ENCODE assay signal across 9 cellular contexts in genomic region chr14:35336171-35337073, GRCh38. TPM values are rescaled to one million over a fixed set of nuclear protein-coding genes. Genes with fewer than 3 reads are reported as not detected.
DNase-seq lines count a peak whose midpoint lies in the region; ATAC-seq, FAIRE-seq and TF ChIP-seq lines count a peak whose summit lies in the region.
"Had no signal": no experiment of that assay in that cellular context is flagged by ENCODE, and none has a peak within 500 bp of the region (broad histone marks: within the 10 kb centered on the region; RNA-seq: fewer than 3 reads in every experiment).

No MANE protein-coding gene starts in this region.

- peak; percentile 24; the same call in 1 of the 2 replicates for TF ChIP-seq CTCF in RWPE1 (conservative IDR thresholded peaks at IDR 0.05; ENCODE audit: low read depth)
- no peak for TF ChIP-seq CTCF in fibroblast of villous mesenchyme (IDR thresholded peaks at IDR 0.05; ENCODE audit: insufficient read depth, low read depth, low read length)
- TF ChIP-seq CTCF in nephron (IDR thresholded peaks at IDR 0.05; ENCODE audit: unreplicated experiment in 3 of 3), result no peak

- POLR2A ChIA-PET in RWPE1 (lab: Yijun Ruan, JAX; ENCODE audit: low non-redundant PET), result interaction anchor here (1.4 kb wide), 1 partner anchor 67 kb away, joined by 3 read pairs; no protein-coding TSS in a partner anchor

- no peaks in the 10 kb centered on the region for H3K27me3 Mint-ChIP-seq in nephron (ENCODE audit: low read depth)
- H3K27me3 Mint-ChIP-seq: central memory CD8-positive, alpha-beta T cell had no signal

- peak overlapping the region; percentile 97 for H3K27ac ChIP-seq in RWPE1

- peak overlapping the region; percentile 97 to 99 (median 97) for H3K27ac Mint-ChIP-seq in nephron

- no peaks in the 10 kb centered on the region for H3K9me3 Mint-ChIP-seq in nephron
- H3K9me3 Mint-ChIP-seq: central memory CD8-positive, alpha-beta T cell had no signal

- no peak for FAIRE-seq in GM12892 (lab: Jason Lieb, UNC)

- no peak for TF ChIP-seq POLR2A in GM12892 (IDR thresholded peaks at IDR 0.05; ENCODE audit: low read depth, low read length)

- DNase-seq in DMS 273 (lab: John Stamatoyannopoulos, UW; ENCODE audit: unreplicated experiment) (peak; percentile 69), RWPE1 (ENCODE audit: low spot score) (peak; percentile 92), fibroblast of villous mesenchyme (ENCODE audit: low read depth) (peak; percentile 100), GM12892 (ENCODE audit: insufficient read length) (no peak), NCI-H146 treated with DMSO at 0.1 percent for 48 hours (lab: John Stamatoyannopoulos, UW; ENCODE audit: unreplicated experiment) (no peak)
- no peak for DNase-seq in activated CD4-positive, alpha-beta T cell treated with anti-CD3 and anti-CD28 coated beads for 4 hours

- no peak for ATAC-seq in HG03045 (IDR thresholded peaks at IDR 0.05; ENCODE audit: unreplicated experiment)

- CTCF ChIA-PET in RWPE1 (lab: Yijun Ruan, JAX), result interaction anchor here (0.5 to 0.8 kb wide), 3 partner anchors 19 to 334 kb away, joined by 3 to 7 read pairs (median 3); no protein-coding TSS in a partner anchor

- no peak overlapping the region for H3K4me3 ChIP-seq in fibroblast of villous mesenchyme (ENCODE audit: low read depth, low read length)

- peaks cover 46% of the 10 kb centered on the region for H3K4me1 Mint-ChIP-seq in nephron

- peak overlapping the region; percentile 14 to 72 (median 49) for H3K4me3 Mint-ChIP-seq in nephron
- H3K4me3 Mint-ChIP-seq: central memory CD8-positive, alpha-beta T cell had no signal

- no peaks in the 10 kb centered on the region for H3K36me3 Mint-ChIP-seq in nephron (ENCODE audit: low read depth)

RNA-seq across cellular contexts. Expression of gene PSMA6, which starts 44.2 kb away (rescaled TPM):
- 217 and 256 TPM in 2 replicates for total RNA-seq in fibroblast of villous mesenchyme
- 503 TPM for polyA plus RNA-seq in GM12892 (2012; ENCODE audit: missing spikeins)

Comparison
In these comparisons a context has a peak if more than half of its experiments do, and no peak if none do; other contexts are left out.
1. DNase-seq: peak in DMS 273 (single experiment), RWPE1 (single experiment) and fibroblast of villous mesenchyme (single experiment); none in GM12892 (single experiment), activated CD4-positive, alpha-beta T cell treated with anti-CD3 and anti-CD28 coated beads for 4 hours (0 of 2) and NCI-H146 treated with DMSO at 0.1 percent for 48 hours (single experiment).